Comparison of ENCODE assay signal across 8 cellular contexts in genomic region chr10:69408318-69409175, GRCh38. TPM values are rescaled to one million over a fixed set of nuclear protein-coding genes. Genes with fewer than 3 reads are reported as not detected.
A peak's percentile ranks its signal among the peaks of the same experiment; 100 is the strongest.
DNase-seq lines count a peak whose midpoint lies in the region; ATAC-seq and TF ChIP-seq lines count a peak whose summit lies in the region.

No MANE protein-coding gene starts in this region.

- no peaks in the 10 kb centered on the region for H3K36me3 ChIP-seq in DND-41 (ENCODE audit: insufficient read depth, low read length)
- H3K36me3 ChIP-seq in naive thymus-derived CD4-positive, alpha-beta T cell (ENCODE audit: control insufficient read depth in 2 of 3, insufficient read depth in 3 of 3, low read length in 3 of 3) = peaks cover 0 to 6% (median 0%) of the 10 kb centered on the region in 3 experiments

- peaks cover 18% of the 10 kb centered on the region for H3K36me3 Mint-ChIP-seq in activated T-cell treated with anti-CD3 and anti-CD28 coated beads, Interleukin-2, amount 50 U/mL, for 24 hours (ENCODE audit: low read depth)
- H3K36me3 Mint-ChIP-seq in naive thymus-derived CD4-positive, alpha-beta T cell = peaks cover 0 to 11% (median 9%) of the 10 kb centered on the region in 5 donors
- H3K36me3 Mint-ChIP-seq in stimulated activated effector memory CD8-positive, alpha-beta T cell treated with anti-CD3 and anti-CD28 coated beads, Interleukin-12 subunit alpha, Interleukin-12 subunit beta, amount 100 ng/mL, for 72 hours = peaks cover 56% of the 10 kb centered on the region

- H3K4me3 Mint-ChIP-seq in activated T-cell treated with anti-CD3 and anti-CD28 coated beads, Interleukin-2, amount 50 U/mL, for 24 hours = peak overlapping the region; percentile 61
- H3K4me3 Mint-ChIP-seq in naive thymus-derived CD4-positive, alpha-beta T cell = peak overlapping the region; percentile 65 to 83 (median 74)
- H3K4me3 Mint-ChIP-seq in stimulated activated effector memory CD8-positive, alpha-beta T cell treated with anti-CD3 and anti-CD28 coated beads, Interleukin-12 subunit alpha, Interleukin-12 subunit beta, amount 100 ng/mL, for 72 hours = peak overlapping the region; percentile 73

- intact Hi-C loops in naive thymus-derived CD4-positive, alpha-beta T cell (cut with micrococcal nuclease) = loop anchor here (1.0 to 5.0 kb wide), 15 partner anchors 16 to 1646 kb away; partner anchors contain the start of genes SUPV3L1 (in 2 of the 2), FAM241B (in 1 of the 2), TSPAN15 (in 1 of the 2) and VPS26A (in 1 of the 2)

- H2AFZ ChIP-seq in DND-41 (ENCODE audit: low read depth, low read length) = no peak overlapping the region

- TF ChIP-seq CTCF in DND-41 (IDR thresholded peaks at IDR 0.05; ENCODE audit: borderline replicate concordance, extremely low read depth, low read length, poor library complexity, severe bottlenecking) = peak; percentile 34

- no peaks in the 10 kb centered on the region for H4K20me1 ChIP-seq in DND-41 (ENCODE audit: insufficient read depth, low read length)

- peaks cover 22% of the 10 kb centered on the region for H3K4me1 Mint-ChIP-seq in activated T-cell treated with anti-CD3 and anti-CD28 coated beads, Interleukin-2, amount 50 U/mL, for 24 hours (ENCODE audit: low read depth)
- H3K4me1 Mint-ChIP-seq in naive thymus-derived CD4-positive, alpha-beta T cell = peaks cover 14 to 28% (median 20%) of the 10 kb centered on the region in 7 donors
- peaks cover 33% of the 10 kb centered on the region for H3K4me1 Mint-ChIP-seq in stimulated activated effector memory CD8-positive, alpha-beta T cell treated with anti-CD3 and anti-CD28 coated beads, Interleukin-12 subunit alpha, Interleukin-12 subunit beta, amount 100 ng/mL, for 72 hours

- H3K79me2 ChIP-seq in DND-41 (ENCODE audit: insufficient read depth, low read length) = no peaks in the 10 kb centered on the region

- H3K9me3 ChIP-seq in DND-41 (ENCODE audit: insufficient read depth, low read length, severe bottlenecking) = no peaks in the 10 kb centered on the region
- no peaks in the 10 kb centered on the region for H3K9me3 ChIP-seq in naive thymus-derived CD4-positive, alpha-beta T cell (ENCODE audit: control insufficient read depth in 2 of 3, low read length in 3 of 3)

- no peak overlapping the region for H3K4me3 ChIP-seq in DND-41 (ENCODE audit: low read depth in 1 of 2, low read length in 2 of 2)
- H3K4me3 ChIP-seq in naive thymus-derived CD4-positive, alpha-beta T cell (ENCODE audit: low read length) = peak overlapping the region; percentile 54

- DNase-seq in DND-41 = peak; percentile 73
- peak; percentile 96 for DNase-seq in OCI-M1 (lab: John Stamatoyannopoulos, UW)
- peak; percentile 92 for DNase-seq in activated T-cell treated with anti-CD3 and anti-CD28 coated beads, Interleukin-2, amount 50 U/mL, for 24 hours
- DNase-seq in naive thymus-derived CD4-positive, alpha-beta T cell = peak; percentile 82 to 92 (median 90)
- DNase-seq in stimulated activated effector memory CD8-positive, alpha-beta T cell treated with anti-CD3 and anti-CD28 coated beads, Interleukin-12 subunit alpha, Interleukin-12 subunit beta, amount 100 ng/mL, for 72 hours (ENCODE audit: low spot score in 2 of 2) = peak; percentile 89 to 93

- H3K4me1 ChIP-seq in DND-41 (ENCODE audit: insufficient read depth, low read length) = no peaks in the 10 kb centered on the region
- peaks cover 13 to 14% of the 10 kb centered on the region in 2 donors for H3K4me1 ChIP-seq in naive thymus-derived CD4-positive, alpha-beta T cell (ENCODE audit: control insufficient read depth in 2 of 2, insufficient read depth in 2 of 2, low read length in 2 of 2)

- CTCF ChIA-PET in naive thymus-derived CD4-positive, alpha-beta T cell (lab: Charles Lee) = interaction anchor here (0.6 to 2.8 kb wide), 15 partner anchors 9 to 421 kb away, joined by 3 to 21 read pairs (median 4); partner anchors contain the start of gene TACR2

- peak; percentile 41 for TF ChIP-seq RAD21 in Ishikawa (IDR thresholded peaks at IDR 0.05; ENCODE audit: low read depth)

- TF ChIP-seq EP300 in Ishikawa (IDR thresholded peaks at IDR 0.05; ENCODE audit: borderline replicate concordance) = no peak

- H3K9me3 Mint-ChIP-seq in activated T-cell treated with anti-CD3 and anti-CD28 coated beads, Interleukin-2, amount 50 U/mL, for 24 hours = no peaks in the 10 kb centered on the region
- H3K9me3 Mint-ChIP-seq in naive thymus-derived CD4-positive, alpha-beta T cell = peaks cover 0 to 1% (median 0%) of the 10 kb centered on the region in 11 donors
- H3K9me3 Mint-ChIP-seq in stimulated activated effector memory CD8-positive, alpha-beta T cell treated with anti-CD3 and anti-CD28 coated beads, Interleukin-12 subunit alpha, Interleukin-12 subunit beta, amount 100 ng/mL, for 72 hours = no peaks in the 10 kb centered on the region

- POLR2A ChIA-PET in naive thymus-derived CD4-positive, alpha-beta T cell (lab: Charles Lee) = interaction anchor here (0.7 to 3.2 kb wide), 8 partner anchors 16 to 313 kb away, joined by 3 to 10 read pairs (median 4); no protein-coding TSS in a partner anchor

- H3K27ac Mint-ChIP-seq in activated T-cell treated with anti-CD3 and anti-CD28 coated beads, Interleukin-2, amount 50 U/mL, for 24 hours = peak overlapping the region; percentile 82
- peak overlapping the region; percentile 82 to 96 (median 92) for H3K27ac Mint-ChIP-seq in naive thymus-derived CD4-positive, alpha-beta T cell
- H3K27ac Mint-ChIP-seq in stimulated activated effector memory CD8-positive, alpha-beta T cell treated with anti-CD3 and anti-CD28 coated beads, Interleukin-12 subunit alpha, Interleukin-12 subunit beta, amount 100 ng/mL, for 72 hours = peak overlapping the region; percentile 91

- H3K27ac ChIP-seq in DND-41 (ENCODE audit: low read length) = no peak overlapping the region
- H3K27ac ChIP-seq in naive thymus-derived CD4-positive, alpha-beta T cell (ENCODE audit: low read depth, low read length) = peak overlapping the region; percentile 76

- no peak overlapping the region for H3K4me2 ChIP-seq in DND-41 (ENCODE audit: insufficient read depth, low read length)

- ATAC-seq in DND-41 (ENCODE audit: insufficient read depth, low read depth) (peak; percentile 75), GM21619 (IDR thresholded peaks at IDR 0.05; ENCODE audit: unreplicated experiment) (peak; percentile 82), esophagus mucosa (peak; percentile 88)
- ATAC-seq in naive thymus-derived CD4-positive, alpha-beta T cell = peak; percentile 94
- peak; percentile 96 for ATAC-seq in stimulated activated effector memory CD8-positive, alpha-beta T cell treated with anti-CD3 and anti-CD28 coated beads, Interleukin-12 subunit alpha, Interleukin-12 subunit beta, amount 100 ng/mL, for 72 hours

- no peaks in the 10 kb centered on the region for H3K27me3 Mint-ChIP-seq in activated T-cell treated with anti-CD3 and anti-CD28 coated beads, Interleukin-2, amount 50 U/mL, for 24 hours
- H3K27me3 Mint-ChIP-seq in naive thymus-derived CD4-positive, alpha-beta T cell = no peaks in the 10 kb centered on the region

- no peaks in the 10 kb centered on the region for H3K27me3 ChIP-seq in DND-41 (ENCODE audit: insufficient read depth, low read length, poor library complexity)
- no peaks in the 10 kb centered on the region for H3K27me3 ChIP-seq in naive thymus-derived CD4-positive, alpha-beta T cell (ENCODE audit: control insufficient read depth in 2 of 2, insufficient read depth in 2 of 2, low read length in 2 of 2)

- H3K9ac ChIP-seq in DND-41 (ENCODE audit: low read depth, low read length) = no peak overlapping the region

TF ChIP-seq in Ishikawa, 13 proteins besides CTCF, POLR2A, EP300 and RAD21 (continues in another document):
- peak; percentile 52 for TF ChIP-seq EGR1 (IDR thresholded peaks at IDR 0.05)
- no peak for TF ChIP-seq YY1 (IDR thresholded peaks at IDR 0.05; ENCODE audit: low read depth)
- TF ChIP-seq, protein P1, sequence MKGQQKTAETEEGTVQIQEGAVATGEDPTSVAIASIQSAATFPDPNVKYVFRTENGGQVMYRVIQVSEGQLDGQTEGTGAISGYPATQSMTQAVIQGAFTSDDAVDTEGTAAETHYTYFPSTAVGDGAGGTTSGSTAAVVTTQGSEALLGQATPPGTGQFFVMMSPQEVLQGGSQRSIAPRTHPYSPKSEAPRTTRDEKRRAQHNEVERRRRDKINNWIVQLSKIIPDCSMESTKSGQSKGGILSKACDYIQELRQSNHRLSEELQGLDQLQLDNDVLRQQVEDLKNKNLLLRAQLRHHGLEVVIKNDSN (IDR thresholded peaks at IDR 0.05) = no peak; the same call in 1 of the 2 replicates
- TF ChIP-seq FOXM1 (IDR thresholded peaks at IDR 0.05; ENCODE audit: borderline replicate concordance, low read depth) = no peak
- TF ChIP-seq NFIC (IDR thresholded peaks at IDR 0.05) = peak; percentile 53
- no peak for TF ChIP-seq CEBPB (IDR thresholded peaks at IDR 0.05)
- TF ChIP-seq TCF12 (IDR thresholded peaks at IDR 0.05; ENCODE audit: low read depth) = 0 out of 2 replicates have a peak, but pooled peaks have one; percentile 4
- TF ChIP-seq, protein P2, sequence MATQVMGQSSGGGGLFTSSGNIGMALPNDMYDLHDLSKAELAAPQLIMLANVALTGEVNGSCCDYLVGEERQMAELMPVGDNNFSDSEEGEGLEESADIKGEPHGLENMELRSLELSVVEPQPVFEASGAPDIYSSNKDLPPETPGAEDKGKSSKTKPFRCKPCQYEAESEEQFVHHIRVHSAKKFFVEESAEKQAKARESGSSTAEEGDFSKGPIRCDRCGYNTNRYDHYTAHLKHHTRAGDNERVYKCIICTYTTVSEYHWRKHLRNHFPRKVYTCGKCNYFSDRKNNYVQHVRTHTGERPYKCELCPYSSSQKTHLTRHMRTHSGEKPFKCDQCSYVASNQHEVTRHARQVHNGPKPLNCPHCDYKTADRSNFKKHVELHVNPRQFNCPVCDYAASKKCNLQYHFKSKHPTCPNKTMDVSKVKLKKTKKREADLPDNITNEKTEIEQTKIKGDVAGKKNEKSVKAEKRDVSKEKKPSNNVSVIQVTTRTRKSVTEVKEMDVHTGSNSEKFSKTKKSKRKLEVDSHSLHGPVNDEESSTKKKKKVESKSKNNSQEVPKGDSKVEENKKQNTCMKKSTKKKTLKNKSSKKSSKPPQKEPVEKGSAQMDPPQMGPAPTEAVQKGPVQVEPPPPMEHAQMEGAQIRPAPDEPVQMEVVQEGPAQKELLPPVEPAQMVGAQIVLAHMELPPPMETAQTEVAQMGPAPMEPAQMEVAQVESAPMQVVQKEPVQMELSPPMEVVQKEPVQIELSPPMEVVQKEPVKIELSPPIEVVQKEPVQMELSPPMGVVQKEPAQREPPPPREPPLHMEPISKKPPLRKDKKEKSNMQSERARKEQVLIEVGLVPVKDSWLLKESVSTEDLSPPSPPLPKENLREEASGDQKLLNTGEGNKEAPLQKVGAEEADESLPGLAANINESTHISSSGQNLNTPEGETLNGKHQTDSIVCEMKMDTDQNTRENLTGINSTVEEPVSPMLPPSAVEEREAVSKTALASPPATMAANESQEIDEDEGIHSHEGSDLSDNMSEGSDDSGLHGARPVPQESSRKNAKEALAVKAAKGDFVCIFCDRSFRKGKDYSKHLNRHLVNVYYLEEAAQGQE (IDR thresholded peaks at IDR 0.05; ENCODE audit: low read depth) = no peak

RNA-seq across cellular contexts. Expression of gene TACR2, which starts 8.2 kb away (rescaled TPM):
- total RNA-seq in esophagus mucosa = 1.2 TPM
- total RNA-seq in naive thymus-derived CD4-positive, alpha-beta T cell = under 1 TPM in 1 of 5 experiments, not detected in 4; 0.44 TPM
- under 1 TPM in 1 of 2 donors, not detected in 1; 0.47 TPM for polyA plus RNA-seq in naive thymus-derived CD4-positive, alpha-beta T cell

RNA-seq across cellular contexts. Expression of gene TSPAN15, which starts 42.7 kb away (rescaled TPM):
- 3.4 TPM for total RNA-seq in esophagus mucosa
- 1 to 10 TPM; 1.2 to 7.2 (median 1.9) TPM for total RNA-seq in naive thymus-derived CD4-positive, alpha-beta T cell
- polyA plus RNA-seq in naive thymus-derived CD4-positive, alpha-beta T cell = 1 to 10 TPM; 2.1 to 3.5 TPM
